In the genomic region with DNA sequence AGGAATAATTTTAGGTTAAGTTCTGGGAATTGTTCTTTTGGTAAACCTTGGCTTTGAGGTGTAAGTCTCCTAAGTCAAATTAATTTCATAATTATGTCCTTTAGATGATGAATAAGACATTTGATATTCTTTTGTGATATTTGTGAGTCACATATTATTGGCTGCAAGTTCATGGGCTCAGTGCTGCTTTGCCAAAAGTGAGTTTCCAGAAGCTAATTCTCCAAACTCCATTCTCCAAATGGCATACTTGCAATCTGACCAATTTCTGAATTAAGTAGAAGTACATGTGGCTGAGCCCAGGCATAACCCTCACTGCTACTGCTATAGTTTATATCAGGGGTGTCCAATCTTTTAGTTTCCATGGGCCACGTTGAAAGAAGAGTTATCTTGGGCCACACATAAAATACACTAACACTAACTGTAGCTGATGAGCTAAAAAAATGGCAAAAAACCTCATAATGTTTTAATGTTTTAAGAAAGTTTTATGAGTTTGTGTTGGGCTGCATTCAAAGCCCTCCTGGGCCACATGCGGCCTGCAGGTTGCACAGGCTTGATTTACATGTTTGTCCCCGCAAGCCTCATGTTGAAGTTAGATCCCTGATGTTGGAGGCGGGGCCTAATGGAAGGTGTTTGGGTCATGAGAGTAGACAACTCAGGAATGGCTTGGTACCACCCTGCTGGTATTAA, we compare ENCODE assay signal across 20 cellular contexts.
"Had no signal": no experiment of that assay in that cellular context is flagged by ENCODE, and none has a peak within 500 bp of the region (broad histone marks: within the 10 kb centered on the region; RNA-seq: fewer than 3 reads in every experiment).

No MANE protein-coding gene starts in this region.

- H3K9me3 ChIP-seq: esophagus muscularis mucosa, prostate gland had no signal

- H3K36me3 ChIP-seq: brain microvascular endothelial cell, esophagus muscularis mucosa, gastrocnemius medialis, heart right ventricle, left lung, prostate gland, spleen, stomach had no signal

- H3K4me3 Mint-ChIP-seq: activated B cell treated with CpG ODN at 0.5 μM for 24 hours; activated CD8-positive, alpha-beta T cell treated with anti-CD3 and anti-CD28 coated beads, Interleukin-2, amount 10 ng/mL, durations not matched to agents 7 days and 5 days; activated T-cell treated with anti-CD3 and anti-CD28 coated beads, Interleukin-2, amount 50 U/mL, for 72 hours; central memory CD8-positive, alpha-beta T cell; memory B cell; naive thymus-derived CD8-positive, alpha-beta T cell had no signal

- ATAC-seq: activated CD8-positive, alpha-beta T cell treated with anti-CD3 and anti-CD28 coated beads, Interleukin-2, amount 10 ng/mL, durations not matched to agents 7 days and 5 days; activated naive CD4-positive, alpha-beta T cell treated with anti-CD3 and anti-CD28 coated beads, Interleukin-2, amount 50 U/mL, for 72 hours; activated T-cell treated with anti-CD3 and anti-CD28 coated beads, Interleukin-2, amount 50 U/mL, for 72 hours; gastrocnemius medialis; naive thymus-derived CD8-positive, alpha-beta T cell had no signal

- H3K9me3 Mint-ChIP-seq: activated T-cell treated with anti-CD3 and anti-CD28 coated beads, Interleukin-2, amount 50 U/mL, for 72 hours had no signal

- H3K27me3 ChIP-seq: brain microvascular endothelial cell, esophagus muscularis mucosa, gastrocnemius medialis, heart right ventricle, left lung, spleen, stomach had no signal

- H3K36me3 Mint-ChIP-seq: activated naive CD4-positive, alpha-beta T cell treated with anti-CD3 and anti-CD28 coated beads, Interleukin-2, amount 50 U/mL, for 72 hours; memory B cell; naive thymus-derived CD8-positive, alpha-beta T cell had no signal

- DNase-seq: activated B cell treated with CpG ODN at 0.5 μM for 24 hours; activated CD4-positive, alpha-beta T cell treated with anti-CD3 and anti-CD28 coated beads for 48 hours; activated CD8-positive, alpha-beta memory T cell treated with anti-CD3 and anti-CD28 coated beads, Interleukin-2, amount 50 U/mL, for 4 hours; activated CD8-positive, alpha-beta T cell treated with anti-CD3 and anti-CD28 coated beads, Interleukin-2, amount 10 ng/mL, durations not matched to agents 7 days and 5 days; activated gamma-delta T cell; activated T-cell treated with anti-CD3 and anti-CD28 coated beads, Interleukin-2, amount 50 U/mL, for 72 hours; gastrocnemius medialis; heart right ventricle; left lung; naive thymus-derived CD8-positive, alpha-beta T cell; right cardiac atrium; spleen; stomach had no signal

- H3K27me3 Mint-ChIP-seq: activated B cell treated with CpG ODN at 0.5 μM for 24 hours, memory B cell had no signal

- H3K4me3 ChIP-seq: coronary artery, esophagus muscularis mucosa, gastrocnemius medialis, heart right ventricle, left lung, prostate gland, spleen, stomach had no signal

- H3K27ac Mint-ChIP-seq: activated B cell treated with CpG ODN at 0.5 μM for 24 hours; activated CD8-positive, alpha-beta T cell treated with anti-CD3 and anti-CD28 coated beads, Interleukin-2, amount 10 ng/mL, durations not matched to agents 7 days and 5 days; activated naive CD4-positive, alpha-beta T cell treated with anti-CD3 and anti-CD28 coated beads, Interleukin-2, amount 50 U/mL, for 72 hours; activated T-cell treated with anti-CD3 and anti-CD28 coated beads, Interleukin-2, amount 50 U/mL, for 72 hours; memory B cell; naive thymus-derived CD8-positive, alpha-beta T cell had no signal

- H3K4me1 Mint-ChIP-seq: activated B cell treated with CpG ODN at 0.5 μM for 24 hours; central memory CD8-positive, alpha-beta T cell; memory B cell; naive thymus-derived CD8-positive, alpha-beta T cell had no signal
